9 cellular contexts compared by ENCODE assay signal in genomic region chr5:39148983-39149534, GRCh38.
DNase-seq lines count a peak whose midpoint lies in the region; ATAC-seq, FAIRE-seq and TF ChIP-seq lines count a peak whose summit lies in the region.
"Had no signal": no experiment of that assay in that cellular context is flagged by ENCODE, and none has a peak within 500 bp of the region (broad histone marks: within the 10 kb centered on the region; RNA-seq: fewer than 3 reads in every experiment).

No MANE protein-coding gene starts in this region.

- no peak overlapping the region for H3K4me3 Mint-ChIP-seq in activated T-cell treated with anti-CD3 and anti-CD28 coated beads, Interleukin-2, amount 50 U/mL, for 72 hours
- H3K4me3 Mint-ChIP-seq in endothelial cell (ENCODE audit: unreplicated experiment) = no peak overlapping the region

- peaks cover 0 to 5% of the 10 kb centered on the region in 2 donors for H3K4me1 ChIP-seq in thoracic aorta (ENCODE audit: control insufficient read depth in 1 of 2, low read depth in 2 of 2)

- DNase-seq in activated T-cell treated with anti-CD3 and anti-CD28 coated beads, Interleukin-2, amount 50 U/mL, for 72 hours = no peak
- DNase-seq in activated T-cell treated with anti-CD3 and anti-CD28 coated beads for 4 hours (no peak), RCC 7860 (ENCODE audit: low spot score) (peak; percentile 24), endothelial cell (ENCODE audit: low spot score) (no peak), thoracic aorta (ENCODE audit: low spot score) (no peak), head of caudate nucleus (no peak)
- DNase-seq: NCI-H187 had no signal

- no peaks in the 10 kb centered on the region for H3K9me3 ChIP-seq in thoracic aorta

- TF ChIP-seq CTCF in endothelial cell (IDR thresholded peaks at IDR 0.05; ENCODE audit: unreplicated experiment) (peak; percentile 50), thoracic aorta (IDR thresholded peaks at IDR 0.05) (peak; percentile 20)

- H3K27ac ChIP-seq in thoracic aorta = no peak overlapping the region

- no peaks in the 10 kb centered on the region for H3K9me3 Mint-ChIP-seq in activated T-cell treated with anti-CD3 and anti-CD28 coated beads, Interleukin-2, amount 50 U/mL, for 72 hours
- H3K9me3 Mint-ChIP-seq in endothelial cell (ENCODE audit: unreplicated experiment) = no peaks in the 10 kb centered on the region

- peak overlapping the region; percentile 95 for H3K27ac Mint-ChIP-seq in activated T-cell treated with anti-CD3 and anti-CD28 coated beads, Interleukin-2, amount 50 U/mL, for 72 hours
- H3K27ac Mint-ChIP-seq in endothelial cell (ENCODE audit: unreplicated experiment) = no peak overlapping the region

- H3K36me3 Mint-ChIP-seq in activated T-cell treated with anti-CD3 and anti-CD28 coated beads, Interleukin-2, amount 50 U/mL, for 72 hours (ENCODE audit: insufficient read depth in 2 of 2) = peaks cover 6 to 13% of the 10 kb centered on the region in 2 donors
- no peaks in the 10 kb centered on the region for H3K36me3 Mint-ChIP-seq in endothelial cell (ENCODE audit: low read depth, unreplicated experiment)

- peak; percentile 91 for FAIRE-seq in RCC 7860 (lab: Jason Lieb, UNC)

- H3K36me3 ChIP-seq in thoracic aorta = no peaks in the 10 kb centered on the region

- intact Hi-C loops in head of caudate nucleus (cut with DNase I) = no loop called here

- ATAC-seq in activated T-cell treated with anti-CD3 and anti-CD28 coated beads, Interleukin-2, amount 50 U/mL, for 72 hours (replicated peaks in 1 of 2) = no peak
- no peak for ATAC-seq in thoracic aorta (ENCODE audit: insufficient number of reproducible peaks, low FRiP score, low read depth)
- no peak for ATAC-seq in HG02885 (IDR thresholded peaks at IDR 0.05; ENCODE audit: poor library complexity, unreplicated experiment)
- ATAC-seq in GM19455 (IDR thresholded peaks at IDR 0.05; ENCODE audit: unreplicated experiment) = no peak

- H3K4me1 Mint-ChIP-seq in activated T-cell treated with anti-CD3 and anti-CD28 coated beads, Interleukin-2, amount 50 U/mL, for 72 hours (ENCODE audit: low read depth) = peaks cover 67% of the 10 kb centered on the region
- H3K4me1 Mint-ChIP-seq in endothelial cell (ENCODE audit: unreplicated experiment) = peaks cover 3% of the 10 kb centered on the region

- no peak overlapping the region for H3K4me3 ChIP-seq in thoracic aorta

- no peaks in the 10 kb centered on the region for H3K27me3 ChIP-seq in thoracic aorta (replicated peaks; ENCODE audit: insufficient read depth)

- no peaks in the 10 kb centered on the region for H3K27me3 Mint-ChIP-seq in activated T-cell treated with anti-CD3 and anti-CD28 coated beads, Interleukin-2, amount 50 U/mL, for 72 hours (ENCODE audit: low read depth)
- H3K27me3 Mint-ChIP-seq in endothelial cell (ENCODE audit: unreplicated experiment) = peaks cover 5% of the 10 kb centered on the region
